In genomic region chr5:179550511-179551342, GRCh38 we compare ENCODE assay signal across 8 cellular contexts. TPM values are rescaled to one million over a fixed set of nuclear protein-coding genes. Genes with fewer than 3 reads are reported as not detected.
DNase-seq lines count a peak whose midpoint lies in the region; ATAC-seq, FAIRE-seq and TF ChIP-seq lines count a peak whose summit lies in the region.

RUFY1 (plus strand) TSS chr5:179550554; CDS start chr5:179550570, 16 bp downstream.

- H3K79me1 ChIP-seq in H9 (ENCODE audit: insufficient read depth, low read depth, low read length, poor library complexity, severe bottlenecking), result peaks cover 13% of the 10 kb centered on the region

- FAIRE-seq in urothelium cell line (lab: Jason Lieb, UNC), result no peak

- no peak within 1 kb of the TSS for H2AK5ac ChIP-seq in H9 (ENCODE audit: insufficient read length, low read length)

- H4K20me1 ChIP-seq in H9 (ENCODE audit: control insufficient read depth, insufficient read depth, insufficient read length), result no peaks in the 10 kb centered on the region

- H4K5ac ChIP-seq in H9 (ENCODE audit: insufficient read length, low read depth, low read length), result peak within 1 kb of the TSS; percentile 72

- H3K9me3 Mint-ChIP-seq in H9, result peaks cover 0 to 3% of the 10 kb centered on the region in 2 experiments; a peak in 1 of 5 replicates

- peak within 1 kb of the TSS; percentile 90 for H3K9ac ChIP-seq in H9 (ENCODE audit: extremely low read depth, insufficient read length, low read length)

- POLR2A ChIA-PET in GM10248 (lab: Yijun Ruan, JAX), result interaction anchor here (0.6 to 2.5 kb wide), 4 partner anchors 9 to 921 kb away, joined by 3 to 11 read pairs (median 6); partner anchors contain the start of gene HNRNPH1

- H3K4me3 ChIP-seq in MG63, result peak within 1 kb of the TSS; percentile 99

- WGBS in H9 (ENCODE audit: extremely low coverage, insufficient read length, low lambda C conversion rate), result no CpG with 5 or more reads among the region's 109 CpGs

- DNase-seq in GM10248 (ENCODE audit: extremely low spot score) (peak; percentile 84), H9 (peak; percentile 80), MG63 (peak; percentile 89), T-helper 1 cell (peak; percentile 63 to 78 (median 69)), amniotic epithelial cell (ENCODE audit: low read depth) (peak; percentile 70), left ventricle myocardium superior (peak; percentile 92), putamen (ENCODE audit: low spot score) (peak; percentile 81), urothelium cell line (ENCODE audit: low spot score) (peak; percentile 89)

- intact Hi-C loops in left ventricle myocardium superior (cut with micrococcal nuclease), result no loop called here

- H3T11ph ChIP-seq in H9 (ENCODE audit: low read length), result no peak within 1 kb of the TSS

- H2BK15ac ChIP-seq in H9 (ENCODE audit: low read depth, low read length), result no peak within 1 kb of the TSS

- H3K79me2 ChIP-seq in H9 (ENCODE audit: insufficient read depth, low read length), result peaks cover 9% of the 10 kb centered on the region

- peak within 1 kb of the TSS; percentile 92 to 96 for H3K4me3 Mint-ChIP-seq in H9

- H4K91ac ChIP-seq in H9 (ENCODE audit: insufficient read length, low read depth, low read length), result peak within 1 kb of the TSS; percentile 79

- peaks cover 17% of the 10 kb centered on the region for H3K36me3 ChIP-seq in MG63

- H2BK12ac ChIP-seq in H9 (ENCODE audit: insufficient read length, low read depth, low read length), result peak within 1 kb of the TSS; percentile 94

- peak within 1 kb of the TSS; percentile 38; the same call in 1 of the 2 replicates for H3K4ac ChIP-seq in H9 (ENCODE audit: low read depth, low read length)

- peak within 1 kb of the TSS; percentile 98 for H3K18ac ChIP-seq in H9 (ENCODE audit: insufficient read length, low read depth, low read length)

- peak within 1 kb of the TSS; percentile 95 to 99 (median 96) for H3K27ac Mint-ChIP-seq in H9

- H3K23ac ChIP-seq in H9 (ENCODE audit: insufficient read length, low read depth, low read length), result no peak within 1 kb of the TSS

- no peaks in the 10 kb centered on the region for H3K27me3 Mint-ChIP-seq in H9 (ENCODE audit: low read depth)

- H2BK20ac ChIP-seq in H9 (ENCODE audit: low read depth, low read length, poor library complexity, severe bottlenecking), result peak within 1 kb of the TSS; percentile 26

- no peak within 1 kb of the TSS for H2AFZ ChIP-seq in H9 (ENCODE audit: low read length)

- H3K36me3 Mint-ChIP-seq in H9 (ENCODE audit: insufficient read depth in 1 of 3, low read depth in 3 of 3), result peaks cover 3 to 14% (median 14%) of the 10 kb centered on the region in 3 experiments; a peak in 5 of 7 replicates

- H2BK5ac ChIP-seq in H9 (ENCODE audit: insufficient read length, low read length), result no peak within 1 kb of the TSS

- H3K14ac ChIP-seq in H9 (ENCODE audit: insufficient read depth, low read length), result peak within 1 kb of the TSS; percentile 95

- peak within 1 kb of the TSS; percentile 88 for H3K4me2 ChIP-seq in H9 (ENCODE audit: insufficient read depth, insufficient read length, low read length)

- peaks cover 11% of the 10 kb centered on the region for H3K23me2 ChIP-seq in H9 (ENCODE audit: insufficient read length, low read depth, low read length, poor library complexity, severe bottlenecking)

- CTCF ChIA-PET in GM10248 (lab: Yijun Ruan, JAX), result interaction anchor here (1.1 kb wide), 1 partner anchor 31 kb away, joined by 3 read pairs; no protein-coding TSS in a partner anchor

- H4K8ac ChIP-seq in H9 (replicated peaks; ENCODE audit: insufficient read length, low read depth, low read length), result peak within 1 kb of the TSS; percentile 55

- H3K27me3 ChIP-seq in H9 (ENCODE audit: insufficient read depth, low read length), result no peaks in the 10 kb centered on the region
- no peaks in the 10 kb centered on the region for H3K27me3 ChIP-seq in MG63

- H3K27ac ChIP-seq in H9 (ENCODE audit: insufficient read length, low read depth, low read length), result peak within 1 kb of the TSS; percentile 40

- peak within 1 kb of the TSS; percentile 87 for H2BK120ac ChIP-seq in H9 (ENCODE audit: low read depth, low read length, poor library complexity, severe bottlenecking)

- H3K4me1 ChIP-seq in H9 (ENCODE audit: insufficient read depth, low read length), result no peaks in the 10 kb centered on the region; the same call in 1 of the 2 replicates

- H3K4me1 Mint-ChIP-seq in H9, result peaks cover 26 to 35% of the 10 kb centered on the region in 2 experiments

- TF ChIP-seq CTCF in GM10248 (IDR thresholded peaks at IDR 0.05; ENCODE audit: control extremely low read depth, extremely low read depth, low read depth, missing control alignments), result no peak
- TF ChIP-seq CTCF in H9 (conservative IDR thresholded peaks at IDR 0.05), result no peak

- no peaks in the 10 kb centered on the region for H3K9me3 ChIP-seq in H9 (ENCODE audit: control insufficient read depth, low read depth, low read length)
- H3K9me3 ChIP-seq in MG63, result no peaks in the 10 kb centered on the region

- H3K56ac ChIP-seq in H9 (ENCODE audit: insufficient read length, low read depth, low read length), result no peak within 1 kb of the TSS

- peak; percentile 91 for ATAC-seq in left ventricle myocardium superior

RNA-seq across cellular contexts. Expression of gene RUFY1, which starts in this region (rescaled TPM):
- total RNA-seq in H9 (2021) (45.7 and 47.8 TPM in 2 replicates), left ventricle myocardium superior (24.5 TPM)
- total RNA-seq in MG63 (2014; rRNA removed; shearing (Covaris generic); ENCODE audit: low replicate concordance), result 65.6 and 71.4 TPM in 2 replicates

Comparison
In these comparisons a context has a peak if more than half of its experiments do, and no peak if none do; other contexts are left out.
1. Peak in every context shown above with its lines: DNase-seq, ATAC-seq, H3K4me3 ChIP-seq and H3K27ac ChIP-seq.